ENCODE assay signal across 18 cellular contexts in the genomic region with DNA sequence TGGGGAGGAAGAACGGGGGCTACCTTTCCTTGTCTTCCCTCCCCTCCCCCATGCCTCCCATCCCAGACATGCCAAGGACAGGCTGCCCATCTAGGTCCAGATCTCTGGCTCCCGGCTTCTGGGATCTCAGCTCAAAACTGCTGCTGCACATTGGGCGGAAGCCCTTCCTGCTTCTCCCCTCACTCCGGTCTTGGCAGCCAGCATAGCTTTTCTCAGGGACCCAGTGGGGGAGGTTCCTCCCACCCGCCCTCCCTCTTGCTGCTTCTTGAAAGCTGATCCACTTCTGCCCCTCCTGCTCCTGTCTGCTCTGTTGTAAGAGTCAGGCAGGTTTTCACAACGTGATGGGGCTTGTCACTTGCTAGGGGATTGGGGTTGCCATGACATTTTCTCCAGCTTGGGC. TPM values are rescaled to one million over a fixed set of nuclear protein-coding genes. Genes with fewer than 3 reads are reported as not detected.
DNase-seq lines count a peak whose midpoint lies in the region; ATAC-seq lines count a peak whose summit lies in the region.
"Had no signal": no experiment of that assay in that cellular context is flagged by ENCODE, and none has a peak within 500 bp of the region (broad histone marks: within the 10 kb centered on the region; RNA-seq: fewer than 3 reads in every experiment).

No MANE protein-coding gene starts in this region.

- peak; percentile 44 for DNase-seq in DMS79 (lab: John Stamatoyannopoulos, UW)
- peak; percentile 26 for DNase-seq in MV-4-11 (lab: John Stamatoyannopoulos, UW)
- peak; percentile 21 for DNase-seq in amniotic epithelial cell (ENCODE audit: low read depth)
- no peak for DNase-seq in left lobe of liver (ENCODE audit: low spot score)
- no peak for DNase-seq in inferior parietal cortex (ENCODE audit: extremely low spot score)
- no peak for DNase-seq in activated effector memory CD4-positive, alpha-beta T cell treated with anti-CD3 and anti-CD28 coated beads, Interleukin-2, amount 50 U/mL, for 16 hours
- DNase-seq in AG08395 (ENCODE audit: low spot score) = no peak
- DNase-seq: activated CD4-positive, alpha-beta T cell treated with anti-CD3 and anti-CD28 coated beads for 4 hours; HFFc6; NCI-H187 treated with DMSO at 0.1 percent for 48 hours; NCI-H510A treated with DMSO at 0.1 percent for 48 hours; occipital lobe; Right ventricle myocardium superior; spleen; upper lobe of right lung had no signal

- peak; percentile 7 for ATAC-seq in left lobe of liver
- ATAC-seq in GM19351 (IDR thresholded peaks at IDR 0.05; ENCODE audit: unreplicated experiment) = no peak

RNA-seq across cellular contexts. Expression of a gene that starts 21.7 kb away (rescaled TPM):
- 0.33 TPM for total RNA-seq in left lobe of liver
- total RNA-seq: HFFc6, occipital lobe, OCI-LY7, renal cortical epithelial cell, Right ventricle myocardium superior, upper lobe of right lung had no signal

Comparison
In these comparisons a context has a peak if more than half of its experiments do, and no peak if none do; other contexts are left out.
1. DNase-seq: peak in DMS79 (single experiment), MV-4-11 (single experiment) and amniotic epithelial cell (single experiment); none in left lobe of liver (single experiment), inferior parietal cortex (single experiment), activated effector memory CD4-positive, alpha-beta T cell treated with anti-CD3 and anti-CD28 coated beads, Interleukin-2, amount 50 U/mL, for 16 hours (single experiment) and AG08395 (single experiment).